ENCODE assay signal across 14 cellular contexts in genomic region chr15:79319973-79320372, GRCh38. TPM values are rescaled to one million over a fixed set of nuclear protein-coding genes. Genes with fewer than 3 reads are reported as not detected.
"Had no signal": no experiment of that assay in that cellular context is flagged by ENCODE, and none has a peak within 500 bp of the region (broad histone marks: within the 10 kb centered on the region; RNA-seq: fewer than 3 reads in every experiment).

No MANE protein-coding gene starts in this region.

RNA-seq across cellular contexts. Expression of gene ANKRD34C, which starts 37.5 kb away (rescaled TPM):
- total RNA-seq: activated B cell treated with CpG ODN at 0.5 μM for 24 hours; activated CD4-positive, alpha-beta memory T cell treated with anti-CD3 and anti-CD28 coated beads, Interleukin-2, amount 10 ng/mL, durations not matched to agents 7 days and 5 days; activated CD4-positive, alpha-beta T cell treated with anti-CD3 and anti-CD28 coated beads, Interleukin-2, amount 10 ng/mL, durations not matched to agents 7 days and 5 days; activated CD8-positive, alpha-beta memory T cell treated with anti-CD3 and anti-CD28 coated beads, Interleukin-2, amount 10 ng/mL, durations not matched to agents 7 days and 5 days; activated CD8-positive, alpha-beta T cell treated with anti-CD3 and anti-CD28 coated beads, Interleukin-2, amount 10 ng/mL, durations not matched to agents 7 days and 5 days; activated naive CD8-positive, alpha-beta T cell treated with anti-CD3 and anti-CD28 coated beads, Interleukin-2, amount 10 ng/mL, durations not matched to agents 7 days and 5 days; activated T-helper 2 cell treated with anti-CD3 and anti-CD28 coated beads, Interferon-gamma antibody, Interleukin-2, Interleukin-4, amounts not matched to agents 10 μg/mL and 5 μg/mL and 100 μg/mL, durations not matched to agents 14 hours and 24 hours and 36 hours; ascending aorta; bronchial epithelial cell; cardiac muscle cell; T-cell; T-helper 1 cell treated with Interleukin-12 subunit alpha and Interleukin-12 subunit beta and Interleukin-4 antibody, amounts not matched to agents 30 ng/mL and 1 ng/mL, for 36 hours; T-helper 17 cell; T-helper 2 cell treated with Interferon-gamma antibody and Interleukin-4, amounts not matched to agents 100 ng/mL and 5 ng/mL, for 36 hours had no signal
- polyA plus RNA-seq: cardiac muscle cell had no signal
